ENCODE assay signal across 1 cellular context in the genomic region with DNA sequence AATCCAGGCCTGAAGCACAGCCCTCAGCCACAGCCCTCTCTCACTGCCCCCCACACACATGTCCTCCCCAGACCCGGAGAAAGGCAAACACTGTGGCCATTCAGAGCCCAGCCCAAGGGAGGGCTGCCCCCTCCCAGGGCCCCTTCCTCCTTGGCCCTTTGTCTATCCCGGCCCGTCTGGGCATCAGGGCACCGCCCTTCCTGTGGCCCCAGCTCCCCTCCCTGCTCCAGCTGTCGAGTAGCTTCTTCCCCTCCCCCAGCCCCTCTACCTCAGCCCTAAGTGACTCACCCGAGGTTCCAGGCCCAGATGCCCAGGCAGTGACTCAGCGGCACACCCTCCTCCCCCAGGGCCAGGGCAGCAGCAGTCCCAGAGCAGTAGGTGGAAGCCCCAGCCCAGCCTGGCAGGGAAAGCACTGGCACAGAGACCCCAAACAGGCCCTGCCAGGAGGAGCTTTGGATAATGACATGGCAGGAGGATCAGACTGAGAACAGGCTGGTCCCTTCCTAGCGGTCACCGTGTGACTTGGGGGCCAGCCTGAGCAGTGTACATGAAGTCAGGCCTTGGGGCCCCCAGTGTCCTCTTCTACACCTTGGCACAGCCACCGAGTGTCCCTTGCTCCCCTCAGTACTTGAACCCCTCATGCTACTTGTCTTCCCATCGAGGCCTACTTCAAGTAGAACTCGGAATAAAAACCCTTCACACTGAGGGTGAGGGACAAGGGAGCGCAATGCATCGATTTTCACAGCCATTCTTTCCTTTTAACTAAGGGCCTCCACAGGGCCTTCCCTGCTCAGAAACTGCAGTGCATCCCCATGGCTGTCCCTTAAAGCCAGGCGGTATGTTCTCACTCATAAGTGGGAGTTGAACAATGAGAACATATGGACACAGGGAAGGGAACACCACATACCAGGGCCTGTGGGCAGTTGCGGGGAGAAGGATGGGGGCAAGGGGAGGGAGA.
A peak's percentile ranks its signal among the peaks of the same experiment; 100 is the strongest.
TF ChIP-seq lines count a peak whose summit lies in the region.

No MANE protein-coding gene starts in this region.

TF ChIP-seq in HepG2, 621 proteins besides CTCF, POLR2A, EP300 and RAD21 (continued from another document and continues in another):
- TF ChIP-seq, protein P1, sequence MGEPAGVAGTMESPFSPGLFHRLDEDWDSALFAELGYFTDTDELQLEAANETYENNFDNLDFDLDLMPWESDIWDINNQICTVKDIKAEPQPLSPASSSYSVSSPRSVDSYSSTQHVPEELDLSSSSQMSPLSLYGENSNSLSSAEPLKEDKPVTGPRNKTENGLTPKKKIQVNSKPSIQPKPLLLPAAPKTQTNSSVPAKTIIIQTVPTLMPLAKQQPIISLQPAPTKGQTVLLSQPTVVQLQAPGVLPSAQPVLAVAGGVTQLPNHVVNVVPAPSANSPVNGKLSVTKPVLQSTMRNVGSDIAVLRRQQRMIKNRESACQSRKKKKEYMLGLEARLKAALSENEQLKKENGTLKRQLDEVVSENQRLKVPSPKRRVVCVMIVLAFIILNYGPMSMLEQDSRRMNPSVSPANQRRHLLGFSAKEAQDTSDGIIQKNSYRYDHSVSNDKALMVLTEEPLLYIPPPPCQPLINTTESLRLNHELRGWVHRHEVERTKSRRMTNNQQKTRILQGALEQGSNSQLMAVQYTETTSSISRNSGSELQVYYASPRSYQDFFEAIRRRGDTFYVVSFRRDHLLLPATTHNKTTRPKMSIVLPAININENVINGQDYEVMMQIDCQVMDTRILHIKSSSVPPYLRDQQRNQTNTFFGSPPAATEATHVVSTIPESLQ (CRISPR knock-in tag; conservative IDR thresholded peaks at IDR 0.05) = no peak
- TF ChIP-seq DMAP1 (CRISPR knock-in tag; IDR thresholded peaks at IDR 0.05) = peak; percentile 50; the same call in 1 of the 2 replicates
- no peak for TF ChIP-seq TBX2 (CRISPR knock-in tag; IDR thresholded peaks at IDR 0.05; ENCODE audit: borderline replicate concordance)
- no peak for TF ChIP-seq SMARCE1 (IDR thresholded peaks at IDR 0.05; ENCODE audit: borderline replicate concordance)
- TF ChIP-seq, protein P2, sequence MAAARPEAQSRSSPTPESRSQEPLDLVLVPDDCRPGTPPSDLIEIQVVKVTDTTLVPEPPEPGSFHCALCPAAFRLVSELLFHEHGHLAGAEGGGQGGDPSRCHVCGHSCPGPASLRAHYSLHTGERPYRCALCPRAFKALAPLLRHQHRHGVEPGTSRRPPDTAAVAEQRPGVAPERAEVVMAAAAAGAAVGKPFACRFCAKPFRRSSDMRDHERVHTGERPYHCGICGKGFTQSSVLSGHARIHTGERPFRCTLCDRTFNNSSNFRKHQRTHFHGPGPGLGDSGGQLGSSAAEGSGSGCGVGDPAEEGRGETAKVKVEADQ (CRISPR knock-in tag; IDR thresholded peaks at IDR 0.05; ENCODE audit: borderline replicate concordance) = no peak
- no peak for TF ChIP-seq ZNF430 (CRISPR knock-in tag; IDR thresholded peaks at IDR 0.05)
- TF ChIP-seq JUN (CRISPR knock-in tag; IDR thresholded peaks at IDR 0.05) = peak; percentile 98
- no peak for TF ChIP-seq NONO (IDR thresholded peaks at IDR 0.05)
- TF ChIP-seq NONO (CRISPR knock-in tag; conservative IDR thresholded peaks at IDR 0.05) = no peak
- TF ChIP-seq DNMT1 (CRISPR knock-in tag; IDR thresholded peaks at IDR 0.05) = no peak
- 0 out of 2 replicates have a peak, but pooled peaks have one; percentile 42 for TF ChIP-seq FOXP4 (CRISPR knock-in tag; IDR thresholded peaks at IDR 0.05)
- TF ChIP-seq ZNF891 (CRISPR knock-in tag; IDR thresholded peaks at IDR 0.05) = no peak
- no peak for TF ChIP-seq ZSCAN22 (CRISPR knock-in tag; IDR thresholded peaks at IDR 0.05)
- no peak for TF ChIP-seq SP2 (CRISPR knock-in tag; IDR thresholded peaks at IDR 0.05)
- TF ChIP-seq PHF20 (CRISPR knock-in tag; IDR thresholded peaks at IDR 0.05) = no peak
- TF ChIP-seq ZNF773 (CRISPR knock-in tag; IDR thresholded peaks at IDR 0.05; ENCODE audit: borderline replicate concordance) = no peak
- no peak for TF ChIP-seq CCDC6 (CRISPR knock-in tag; IDR thresholded peaks at IDR 0.05)
- 0 out of 2 replicates have a peak, but pooled peaks have one; percentile 20 for TF ChIP-seq HDAC2 (CRISPR knock-in tag; IDR thresholded peaks at IDR 0.05)
- TF ChIP-seq ZNF513 (CRISPR knock-in tag; conservative IDR thresholded peaks at IDR 0.05) = no peak
- TF ChIP-seq ZNF180 (CRISPR knock-in tag; IDR thresholded peaks at IDR 0.05; ENCODE audit: borderline replicate concordance, low read depth) = no peak
- no peak for TF ChIP-seq GPBP1L1 (CRISPR knock-in tag; IDR thresholded peaks at IDR 0.05)
- no peak for TF ChIP-seq ZBTB21 (CRISPR knock-in tag; IDR thresholded peaks at IDR 0.05)
- no peak for TF ChIP-seq ZNF772 (CRISPR knock-in tag; IDR thresholded peaks at IDR 0.05)
- no peak for TF ChIP-seq ZNF317 (CRISPR knock-in tag; IDR thresholded peaks at IDR 0.05)
- no peak for TF ChIP-seq NFIB (CRISPR knock-in tag; IDR thresholded peaks at IDR 0.05; ENCODE audit: borderline replicate concordance)
- TF ChIP-seq ERF (CRISPR knock-in tag; IDR thresholded peaks at IDR 0.05) = 0 out of 2 replicates have a peak, but pooled peaks have one; percentile 18
- no peak for TF ChIP-seq ZNF496 (CRISPR knock-in tag; IDR thresholded peaks at IDR 0.05; ENCODE audit: insufficient replicate concordance)
- no peak for TF ChIP-seq ZBTB4 (CRISPR knock-in tag; IDR thresholded peaks at IDR 0.05; ENCODE audit: borderline replicate concordance)
- no peak for TF ChIP-seq AHR (CRISPR knock-in tag; IDR thresholded peaks at IDR 0.05)
- TF ChIP-seq, protein P3, sequence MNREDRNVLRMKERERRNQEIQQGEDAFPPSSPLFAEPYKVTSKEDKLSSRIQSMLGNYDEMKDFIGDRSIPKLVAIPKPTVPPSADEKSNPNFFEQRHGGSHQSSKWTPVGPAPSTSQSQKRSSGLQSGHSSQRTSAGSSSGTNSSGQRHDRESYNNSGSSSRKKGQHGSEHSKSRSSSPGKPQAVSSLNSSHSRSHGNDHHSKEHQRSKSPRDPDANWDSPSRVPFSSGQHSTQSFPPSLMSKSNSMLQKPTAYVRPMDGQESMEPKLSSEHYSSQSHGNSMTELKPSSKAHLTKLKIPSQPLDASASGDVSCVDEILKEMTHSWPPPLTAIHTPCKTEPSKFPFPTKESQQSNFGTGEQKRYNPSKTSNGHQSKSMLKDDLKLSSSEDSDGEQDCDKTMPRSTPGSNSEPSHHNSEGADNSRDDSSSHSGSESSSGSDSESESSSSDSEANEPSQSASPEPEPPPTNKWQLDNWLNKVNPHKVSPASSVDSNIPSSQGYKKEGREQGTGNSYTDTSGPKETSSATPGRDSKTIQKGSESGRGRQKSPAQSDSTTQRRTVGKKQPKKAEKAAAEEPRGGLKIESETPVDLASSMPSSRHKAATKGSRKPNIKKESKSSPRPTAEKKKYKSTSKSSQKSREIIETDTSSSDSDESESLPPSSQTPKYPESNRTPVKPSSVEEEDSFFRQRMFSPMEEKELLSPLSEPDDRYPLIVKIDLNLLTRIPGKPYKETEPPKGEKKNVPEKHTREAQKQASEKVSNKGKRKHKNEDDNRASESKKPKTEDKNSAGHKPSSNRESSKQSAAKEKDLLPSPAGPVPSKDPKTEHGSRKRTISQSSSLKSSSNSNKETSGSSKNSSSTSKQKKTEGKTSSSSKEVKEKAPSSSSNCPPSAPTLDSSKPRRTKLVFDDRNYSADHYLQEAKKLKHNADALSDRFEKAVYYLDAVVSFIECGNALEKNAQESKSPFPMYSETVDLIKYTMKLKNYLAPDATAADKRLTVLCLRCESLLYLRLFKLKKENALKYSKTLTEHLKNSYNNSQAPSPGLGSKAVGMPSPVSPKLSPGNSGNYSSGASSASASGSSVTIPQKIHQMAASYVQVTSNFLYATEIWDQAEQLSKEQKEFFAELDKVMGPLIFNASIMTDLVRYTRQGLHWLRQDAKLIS (CRISPR knock-in tag; IDR thresholded peaks at IDR 0.05) = no peak
- peak; percentile 62; the same call in 1 of the 2 replicates for TF ChIP-seq SALL1 (CRISPR knock-in tag; IDR thresholded peaks at IDR 0.05)
- no peak for TF ChIP-seq ZNF589 (CRISPR knock-in tag; conservative IDR thresholded peaks at IDR 0.05)
- no peak for TF ChIP-seq YEATS2 (CRISPR knock-in tag; IDR thresholded peaks at IDR 0.05; ENCODE audit: borderline replicate concordance)
- TF ChIP-seq ZNF501 (CRISPR knock-in tag; IDR thresholded peaks at IDR 0.05) = no peak
- no peak for TF ChIP-seq ZFAT (CRISPR knock-in tag; conservative IDR thresholded peaks at IDR 0.05)
- TF ChIP-seq DDIT3 (CRISPR knock-in tag; IDR thresholded peaks at IDR 0.05) = no peak
- no peak for TF ChIP-seq ATF4 (CRISPR knock-in tag; IDR thresholded peaks at IDR 0.05)
- TF ChIP-seq ARID2 (CRISPR knock-in tag; IDR thresholded peaks at IDR 0.05; ENCODE audit: borderline replicate concordance) = 0 out of 2 replicates have a peak, but pooled peaks have one; percentile 36
- TF ChIP-seq CC2D1A (CRISPR knock-in tag; IDR thresholded peaks at IDR 0.05) = no peak
- TF ChIP-seq PHF5A (CRISPR knock-in tag; IDR thresholded peaks at IDR 0.05; ENCODE audit: low read depth, unreplicated experiment) = no peak
- no peak for TF ChIP-seq MATR3 (CRISPR knock-in tag; IDR thresholded peaks at IDR 0.05)
- TF ChIP-seq ZFP90 (CRISPR knock-in tag; IDR thresholded peaks at IDR 0.05; ENCODE audit: borderline replicate concordance) = no peak
